In genomic region chr5:96333397-96333790, GRCh38 we compare ENCODE assay signal across 20 cellular contexts.
DNase-seq lines count a peak whose midpoint lies in the region; ATAC-seq and TF ChIP-seq lines count a peak whose summit lies in the region.
"Had no signal": no experiment of that assay in that cellular context is flagged by ENCODE, and none has a peak within 500 bp of the region (broad histone marks: within the 10 kb centered on the region; RNA-seq: fewer than 3 reads in every experiment).

No MANE protein-coding gene starts in this region.

- TF ChIP-seq POLR2A in thyroid gland (IDR thresholded peaks at IDR 0.05) = no peak

- H2AFZ ChIP-seq in neural progenitor cell (replicated peaks) = peak overlapping the region; percentile 8
- H2AFZ ChIP-seq: GM23248 had no signal

- H3K36me3 ChIP-seq in left ventricle myocardium inferior = no peaks in the 10 kb centered on the region
- H3K36me3 ChIP-seq in ascending aorta = no peaks in the 10 kb centered on the region
- H3K36me3 ChIP-seq in neural progenitor cell = no peaks in the 10 kb centered on the region
- no peaks in the 10 kb centered on the region for H3K36me3 ChIP-seq in thyroid gland
- H3K36me3 ChIP-seq: Peyer's patch had no signal

- H4K20me1 ChIP-seq in neural progenitor cell (ENCODE audit: low read depth) = no peaks in the 10 kb centered on the region

- no peaks in the 10 kb centered on the region for H3K9me3 ChIP-seq in left ventricle myocardium inferior (replicated peaks)
- no peaks in the 10 kb centered on the region for H3K9me3 ChIP-seq in ascending aorta
- no peaks in the 10 kb centered on the region for H3K9me3 ChIP-seq in neural progenitor cell (ENCODE audit: low read depth)
- H3K9me3 ChIP-seq in thyroid gland = no peaks in the 10 kb centered on the region
- H3K9me3 ChIP-seq: Peyer's patch had no signal

- no peaks in the 10 kb centered on the region for H3K9me3 Mint-ChIP-seq in neural progenitor cell
- H3K9me3 Mint-ChIP-seq: CD14-positive monocyte had no signal

- H3K36me3 Mint-ChIP-seq in neural progenitor cell = no peaks in the 10 kb centered on the region
- H3K36me3 Mint-ChIP-seq: CD14-positive monocyte had no signal

- H3K9ac ChIP-seq in neural progenitor cell = no peak overlapping the region
- H3K9ac ChIP-seq: GM23248 had no signal

- no peaks in the 10 kb centered on the region for H3K27me3 ChIP-seq in left ventricle myocardium inferior (ENCODE audit: low read depth)
- H3K27me3 ChIP-seq in ascending aorta = no peaks in the 10 kb centered on the region
- no peaks in the 10 kb centered on the region for H3K27me3 ChIP-seq in neural progenitor cell
- H3K27me3 ChIP-seq in thyroid gland = no peaks in the 10 kb centered on the region
- H3K27me3 ChIP-seq: Peyer's patch had no signal

- no peak overlapping the region for H3K4me3 Mint-ChIP-seq in neural progenitor cell
- H3K4me3 Mint-ChIP-seq: CD14-positive monocyte had no signal

- H3K4me1 ChIP-seq in left ventricle myocardium inferior (peaks cover 30% of the 10 kb centered on the region), ascending aorta (peaks cover 5 to 51% of the 10 kb centered on the region in 2 donors), neural progenitor cell (no peaks in the 10 kb centered on the region), thyroid gland (peaks cover 5 to 24% of the 10 kb centered on the region in 2 donors)

- no peak overlapping the region for H3K27ac Mint-ChIP-seq in neural progenitor cell

- H3K27ac ChIP-seq in left ventricle myocardium inferior (replicated peaks) (peak overlapping the region; percentile 49), ascending aorta (peak overlapping the region; percentile 44 to 53), neural progenitor cell (no peak overlapping the region), thyroid gland (peak overlapping the region in 2 of 3 donors; percentile 12 to 78)
- H3K27ac ChIP-seq: GM23248, Peyer's patch had no signal

- no peaks in the 10 kb centered on the region for H3F3A ChIP-seq in neural progenitor cell (ENCODE audit: low read depth)

- DNase-seq in left ventricle myocardium inferior (no peak), Right ventricle myocardium inferior (ENCODE audit: missing footprints) (no peak), ascending aorta (ENCODE audit: low spot score in 2 of 2) (no peak), neural progenitor cell (ENCODE audit: low spot score) (no peak), thyroid gland (no peak), NCI-H2227 (lab: John Stamatoyannopoulos, UW; ENCODE audit: unreplicated experiment) (no peak), SKM-1 (lab: John Stamatoyannopoulos, UW; ENCODE audit: unreplicated experiment) (no peak)
- no peak for DNase-seq in stimulated activated CD4-positive, alpha-beta T cell treated with anti-CD3 and anti-CD28 coated beads, Interleukin-2, amount 100 ng/mL, for 24 hours
- DNase-seq: COR-L47, DMS53, GM23248, KG1, NCI-H1092, NCI-H1694, NCI-H2171, NCI-H82, SHP77 treated with DMSO at 0.1 percent for 48 hours had no signal

- no peak overlapping the region for H3K4me2 ChIP-seq in neural progenitor cell

- TF ChIP-seq CTCF in left ventricle myocardium inferior (IDR thresholded peaks at IDR 0.05; ENCODE audit: borderline replicate concordance) (no peak), ascending aorta (IDR thresholded peaks at IDR 0.05) (no peak), neural progenitor cell (IDR thresholded peaks at IDR 0.05) (no peak), thyroid gland (IDR thresholded peaks at IDR 0.05) (no peak)

- intact Hi-C loops in left ventricle myocardium inferior (cut with micrococcal nuclease) = no loop called here
- intact Hi-C loops in Right ventricle myocardium inferior (cut with DNase I) = loop anchor here (5.0 to 10.0 kb wide), 3 partner anchors 86 to 549 kb away; no protein-coding TSS in a partner anchor
- intact Hi-C loops in ascending aorta (cut with DNase I) = loop anchor here (5.0 to 10.0 kb wide), 3 partner anchors 36 to 109 kb away; no protein-coding TSS in a partner anchor
- intact Hi-C loops in thyroid gland (cut with DNase I) = loop anchor here (10.0 kb wide), 2 partner anchors 369 to 689 kb away; partner anchors contain the start of genes ELL2 and RFESD

- H3K4me1 Mint-ChIP-seq in neural progenitor cell = peaks cover 12% of the 10 kb centered on the region

- no peak for ATAC-seq in Right ventricle myocardium inferior
- ATAC-seq: GM12878 had no signal

- 69 to 73% methylated on average over 4 of the region's 4 CpGs for WGBS in thyroid gland, 2 donors

- no peaks in the 10 kb centered on the region for H3K79me2 ChIP-seq in neural progenitor cell (ENCODE audit: low read depth)

- H3K4me3 ChIP-seq in left ventricle myocardium inferior = no peak overlapping the region
- peak overlapping the region in 1 of 2 donors; percentile 31 for H3K4me3 ChIP-seq in ascending aorta
- no peak overlapping the region for H3K4me3 ChIP-seq in neural progenitor cell
- H3K4me3 ChIP-seq in thyroid gland (replicated peaks in 1 of 3) = no peak overlapping the region
- H3K4me3 ChIP-seq: GM12878, GM23248, Peyer's patch had no signal

- H3K27me3 Mint-ChIP-seq in neural progenitor cell (ENCODE audit: insufficient read depth, low read depth) = peaks cover 4% of the 10 kb centered on the region
